Comparison of ENCODE assay signal across 16 cellular contexts in the genomic region with DNA sequence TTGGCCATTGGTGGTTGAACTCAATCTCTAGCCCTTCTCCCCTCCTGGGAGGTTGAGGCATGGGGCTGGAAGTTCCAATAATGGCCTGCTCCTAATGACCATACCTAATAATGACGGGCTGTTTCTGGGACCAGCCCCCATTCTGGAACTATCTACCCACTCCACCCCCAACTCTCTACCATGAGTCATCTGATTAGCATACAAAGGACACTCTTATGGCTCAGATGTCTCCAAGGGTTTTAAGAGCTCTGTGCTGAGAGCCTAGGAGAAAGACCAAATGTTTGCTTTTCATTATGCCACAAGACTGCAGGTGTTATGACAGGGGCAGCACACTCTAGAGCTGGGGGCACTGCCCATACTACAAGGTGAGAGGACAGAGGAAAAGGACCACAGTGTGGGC.
DNase-seq lines count a peak whose midpoint lies in the region; ATAC-seq and TF ChIP-seq lines count a peak whose summit lies in the region.
"Had no signal": no experiment of that assay in that cellular context is flagged by ENCODE, and none has a peak within 500 bp of the region (broad histone marks: within the 10 kb centered on the region; RNA-seq: fewer than 3 reads in every experiment).

No MANE protein-coding gene starts in this region.

- H2AFZ ChIP-seq in PC-3 (ENCODE audit: low read length): no peak overlapping the region
- H2AFZ ChIP-seq: PC-9 had no signal

- intact Hi-C loops in PC-3 (cut with micrococcal nuclease) (no loop called here), body of pancreas (cut with DNase I) (no loop called here)

- H3K4me1 ChIP-seq in PC-3 (ENCODE audit: insufficient read depth, low read length): peaks cover 5% of the 10 kb centered on the region; the same call in 1 of the 2 replicates
- H3K4me1 ChIP-seq in foreskin keratinocyte: peaks cover 5% of the 10 kb centered on the region
- no peaks in the 10 kb centered on the region for H3K4me1 ChIP-seq in body of pancreas
- H3K4me1 ChIP-seq: A549 had no signal

- peak; percentile 38 for DNase-seq in DMS53 (lab: John Stamatoyannopoulos, UW)
- DNase-seq in HT1080 (ENCODE audit: low read depth): peak; percentile 27
- no peak for DNase-seq in PC-3
- no peak for DNase-seq in foreskin keratinocyte
- no peak for DNase-seq in body of pancreas
- no peak for DNase-seq in activated T-cell treated with anti-CD3 and anti-CD28 coated beads for 4 hours
- no peak for DNase-seq in NCI-H2227 treated with DMSO at 0.1 percent for 48 hours (lab: John Stamatoyannopoulos, UW)
- DNase-seq in stimulated activated CD4-positive, alpha-beta T cell treated with anti-CD3 and anti-CD28 coated beads, Interleukin-1b, Interleukin-23, amount 100 ng/mL, for 48 hours: no peak
- DNase-seq: CD8-positive, alpha-beta memory T cell; MV-4-11; NCI-H1436; NCI-H2081; NCI-H226; PC-9 had no signal

- POLR2A ChIA-PET in PC-3 (lab: Charles Lee; ENCODE audit: unreplicated experiment): interaction anchor here (0.5 kb wide), 1 partner anchor 1061 kb away, joined by 3 read pairs; no protein-coding TSS in a partner anchor

- 50 to 71% methylated on average over 1 of the region's 1 CpG for WGBS in body of pancreas, 2 donors

- H3K27ac ChIP-seq in PC-3 (ENCODE audit: low read length): no peak overlapping the region
- no peak overlapping the region for H3K27ac ChIP-seq in foreskin keratinocyte
- H3K27ac ChIP-seq in body of pancreas: no peak overlapping the region
- H3K27ac ChIP-seq: A549; BLaER1 treated with 17β-estradiol and CSF1 and Interleukin-3, amounts not matched to agents 10 nM and 100 nM; PC-9 had no signal

- no peaks in the 10 kb centered on the region for H4K20me1 ChIP-seq in PC-3 (ENCODE audit: low read length)
- H4K20me1 ChIP-seq: BLaER1 treated with 17β-estradiol and CSF1 and Interleukin-3, amounts not matched to agents 10 nM and 100 nM had no signal

- H3F3A ChIP-seq in PC-3 (ENCODE audit: low read length, unreplicated experiment): no peaks in the 10 kb centered on the region

- TF ChIP-seq POLR2A in body of pancreas (IDR thresholded peaks at IDR 0.05): no peak

- no peak for TF ChIP-seq CTCF in PC-3 (conservative IDR thresholded peaks at IDR 0.05; ENCODE audit: low read depth, low read length)
- TF ChIP-seq CTCF in foreskin keratinocyte (conservative IDR thresholded peaks at IDR 0.05): no peak
- no peak for TF ChIP-seq CTCF in body of pancreas (IDR thresholded peaks at IDR 0.05)

- no TSS peak for BruUV-seq in PC-3 (replicated peaks; lab: Mats Ljungman, UMichigan)

- H3K27me3 ChIP-seq in PC-3 (ENCODE audit: low read length): no peaks in the 10 kb centered on the region
- H3K27me3 ChIP-seq in foreskin keratinocyte: no peaks in the 10 kb centered on the region
- no peaks in the 10 kb centered on the region for H3K27me3 ChIP-seq in body of pancreas
- H3K27me3 ChIP-seq: BLaER1 treated with 17β-estradiol and CSF1 and Interleukin-3, amounts not matched to agents 10 nM and 100 nM had no signal

- CTCF ChIA-PET in PC-3 (lab: Charles Lee): no interaction called here

- no peaks in the 10 kb centered on the region for H3K79me2 ChIP-seq in PC-3 (ENCODE audit: low read length)

- H3K9ac ChIP-seq in PC-3 (ENCODE audit: low read length): no peak overlapping the region
- H3K9ac ChIP-seq: BLaER1 treated with 17β-estradiol and CSF1 and Interleukin-3, amounts not matched to agents 10 nM and 100 nM had no signal

- H3K9me3 ChIP-seq in PC-3 (ENCODE audit: low read length) (peaks cover 5% of the 10 kb centered on the region), body of pancreas (no peaks in the 10 kb centered on the region)

- no peak overlapping the region for H3K4me3 ChIP-seq in PC-3 (ENCODE audit: low read length)
- no peak overlapping the region for H3K4me3 ChIP-seq in body of pancreas
- H3K4me3 ChIP-seq: A549; BLaER1 treated with 17β-estradiol and CSF1 and Interleukin-3, amounts not matched to agents 10 nM and 100 nM; PC-9 had no signal

- no peaks in the 10 kb centered on the region for H3K9me2 ChIP-seq in PC-3 (replicated peaks; ENCODE audit: low read length)

- no peak overlapping the region for H3K4me2 ChIP-seq in PC-3 (ENCODE audit: low read length)
- H3K4me2 ChIP-seq: A549; BLaER1 treated with 17β-estradiol and CSF1 and Interleukin-3, amounts not matched to agents 10 nM and 100 nM; PC-9 had no signal

- H3K36me3 ChIP-seq in PC-3 (ENCODE audit: low read depth, low read length) (no peaks in the 10 kb centered on the region; the same call in 1 of the 2 replicates), body of pancreas (replicated peaks in 1 of 2; ENCODE audit: insufficient read depth in 1 of 2, low read depth in 2 of 2) (no peaks in the 10 kb centered on the region)
- H3K36me3 ChIP-seq: BLaER1 treated with 17β-estradiol and CSF1 and Interleukin-3, amounts not matched to agents 10 nM and 100 nM had no signal

- ATAC-seq in PC-3 (peak; percentile 24; the same call in 1 of the 2 replicates), foreskin keratinocyte (peak; percentile 56), body of pancreas (no peak)
- ATAC-seq: A549 had no signal

Comparison
In these comparisons a context has a peak if more than half of its experiments do, and no peak if none do; other contexts are left out.
1. DNase-seq: peak in DMS53 (single experiment) and HT1080 (single experiment); none in PC-3 (single experiment), foreskin keratinocyte (0 of 2), body of pancreas (0 of 4), activated T-cell treated with anti-CD3 and anti-CD28 coated beads for 4 hours (single experiment), NCI-H2227 treated with DMSO at 0.1 percent for 48 hours (single experiment) and stimulated activated CD4-positive, alpha-beta T cell treated with anti-CD3 and anti-CD28 coated beads, Interleukin-1b, Interleukin-23, amount 100 ng/mL, for 48 hours (single experiment).